Comparison of ENCODE assay signal across 29 cellular contexts in the genomic region with DNA sequence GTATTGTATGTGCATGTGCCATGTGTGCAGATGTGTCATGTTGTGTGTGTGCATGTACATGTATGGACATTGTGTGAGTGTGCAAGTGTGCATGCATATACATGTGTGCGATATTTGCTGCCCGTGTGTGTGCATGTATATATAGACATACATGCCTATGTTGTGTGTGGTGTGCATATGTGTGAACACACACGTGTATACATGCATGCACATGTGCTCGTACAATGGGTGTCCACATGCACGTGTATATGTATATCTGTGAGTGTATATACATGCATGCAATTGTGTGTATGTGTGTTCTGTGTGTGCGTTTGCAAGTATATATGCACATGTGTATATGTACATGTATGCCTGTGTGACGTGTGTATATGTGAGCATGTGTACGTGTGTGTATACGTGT. TPM values are rescaled to one million over a fixed set of nuclear protein-coding genes. Genes with fewer than 3 reads are reported as not detected.
A peak's percentile ranks its signal among the peaks of the same experiment; 100 is the strongest.
DNase-seq lines count a peak whose midpoint lies in the region; ATAC-seq and TF ChIP-seq lines count a peak whose summit lies in the region.
"Had no signal": no experiment of that assay in that cellular context is flagged by ENCODE, and none has a peak within 500 bp of the region (broad histone marks: within the 10 kb centered on the region; RNA-seq: fewer than 3 reads in every experiment).

No MANE protein-coding gene starts in this region.

- no peaks in the 10 kb centered on the region for H3K79me1 ChIP-seq in trophoblast cell (ENCODE audit: low read length)

- no peak overlapping the region for H2BK12ac ChIP-seq in trophoblast cell (ENCODE audit: low read length)

- H3K4me2 ChIP-seq in trophoblast cell (ENCODE audit: low read length) (no peak overlapping the region), GM23248 (ENCODE audit: unreplicated experiment) (no peak overlapping the region)
- H3K4me2 ChIP-seq: BLaER1 had no signal

- H3K9me3 ChIP-seq in HEK293 (ENCODE audit: control insufficient read depth, insufficient read depth, low read depth, low read length) (no peaks in the 10 kb centered on the region), trophoblast cell (ENCODE audit: insufficient read depth, low read depth, low read length) (peaks cover 9% of the 10 kb centered on the region), GM23248 (ENCODE audit: low read depth) (no peaks in the 10 kb centered on the region)
- H3K9me3 ChIP-seq in naive thymus-derived CD4-positive, alpha-beta T cell (ENCODE audit: control insufficient read depth in 2 of 3, low read length in 3 of 3): no peaks in the 10 kb centered on the region
- H3K9me3 ChIP-seq: BE2C, BLaER1 had no signal

- H3K4me1 Mint-ChIP-seq in naive thymus-derived CD4-positive, alpha-beta T cell: peaks cover 0 to 6% (median 4%) of the 10 kb centered on the region in 7 donors
- H3K4me1 Mint-ChIP-seq: CD14-positive monocyte; CD4-positive, alpha-beta memory T cell; CD8-positive, alpha-beta memory T cell had no signal

- H4K91ac ChIP-seq in trophoblast cell (ENCODE audit: low read depth, low read length): no peak overlapping the region

- CTCF ChIA-PET in HEK293 (lab: Yijun Ruan, JAX): no interaction called here
- CTCF ChIA-PET in naive thymus-derived CD4-positive, alpha-beta T cell (lab: Charles Lee): no interaction called here

- ATAC-seq in naive thymus-derived CD4-positive, alpha-beta T cell: peak; percentile 19
- ATAC-seq in HG03520 (IDR thresholded peaks at IDR 0.05; ENCODE audit: unreplicated experiment): no peak

- no peak for TF ChIP-seq CTCF in GM12864 (IDR thresholded peaks at IDR 0.05; ENCODE audit: low read depth, low read length, missing control alignments)
- no peak for TF ChIP-seq CTCF in HEK293 (tag by site-specific recombination; IDR thresholded peaks at IDR 0.05)

- H3K36me3 ChIP-seq in HEK293 (ENCODE audit: control insufficient read depth in 2 of 2, insufficient read depth in 1 of 2, low read length in 2 of 2): no peaks in the 10 kb centered on the region
- no peaks in the 10 kb centered on the region for H3K36me3 ChIP-seq in naive thymus-derived CD4-positive, alpha-beta T cell (ENCODE audit: control insufficient read depth in 2 of 3, insufficient read depth in 3 of 3, low read length in 3 of 3)
- no peaks in the 10 kb centered on the region for H3K36me3 ChIP-seq in trophoblast cell (ENCODE audit: control insufficient read depth in 1 of 2, insufficient read depth in 2 of 2, low read length in 2 of 2)
- no peaks in the 10 kb centered on the region for H3K36me3 ChIP-seq in GM23248 (ENCODE audit: low read depth)
- H3K36me3 ChIP-seq: BE2C, BLaER1 had no signal

- WGBS in trophoblast cell (ENCODE audit: extremely low coverage, insufficient coverage, insufficient read length): no CpG with 5 or more reads among the region's 9 CpGs
- 70 to 72% methylated on average over 9 of the region's 9 CpGs for WGBS in GM23248 (ENCODE audit: low coverage in 1 of 2, low lambda C conversion rate in 2 of 2, missing lambda C conversion rate in 2 of 2), 2 experiments

- no peaks in the 10 kb centered on the region for H3K36me3 Mint-ChIP-seq in naive thymus-derived CD4-positive, alpha-beta T cell
- H3K36me3 Mint-ChIP-seq: CD14-positive monocyte; CD4-positive, alpha-beta memory T cell; CD4-positive, CD25-positive, alpha-beta regulatory T cell; CD8-positive, alpha-beta memory T cell had no signal

- H3K27me3 ChIP-seq in naive thymus-derived CD4-positive, alpha-beta T cell (ENCODE audit: control insufficient read depth in 2 of 2, insufficient read depth in 2 of 2, low read length in 2 of 2): no peaks in the 10 kb centered on the region
- H3K27me3 ChIP-seq in trophoblast cell (ENCODE audit: insufficient read depth, low read length) (no peaks in the 10 kb centered on the region), GM23248 (replicated peaks; ENCODE audit: insufficient read depth) (no peaks in the 10 kb centered on the region)
- H3K27me3 ChIP-seq: BE2C, BLaER1 had no signal

- H2BK5ac ChIP-seq in trophoblast cell (ENCODE audit: low read depth, low read length, poor library complexity): no peak overlapping the region

- H3K79me2 ChIP-seq in trophoblast cell (ENCODE audit: control insufficient read depth, insufficient read depth, low read length, poor library complexity): no peaks in the 10 kb centered on the region
- H3K79me2 ChIP-seq in GM23248 (ENCODE audit: insufficient read depth): no peaks in the 10 kb centered on the region

- no peaks in the 10 kb centered on the region for H4K20me1 ChIP-seq in GM23248 (ENCODE audit: insufficient read depth)
- H4K20me1 ChIP-seq: BLaER1 had no signal

- H4K12ac ChIP-seq in trophoblast cell (ENCODE audit: low read depth, low read length): no peak overlapping the region

- H3K27me3 Mint-ChIP-seq in naive thymus-derived CD4-positive, alpha-beta T cell: peaks cover 0 to 4% (median 0%) of the 10 kb centered on the region in 5 donors
- H3K27me3 Mint-ChIP-seq: CD4-positive, alpha-beta memory T cell had no signal

- no peak overlapping the region for H2AK5ac ChIP-seq in trophoblast cell (ENCODE audit: low read length)

- H3K9me3 Mint-ChIP-seq in naive thymus-derived CD4-positive, alpha-beta T cell: peaks cover 0 to 3% (median 0%) of the 10 kb centered on the region in 11 donors
- H3K9me3 Mint-ChIP-seq: CD4-positive, alpha-beta memory T cell; CD8-positive, alpha-beta memory T cell had no signal

- H3K14ac ChIP-seq in trophoblast cell (ENCODE audit: low read length): no peak overlapping the region

- intact Hi-C loops in naive thymus-derived CD4-positive, alpha-beta T cell (cut with micrococcal nuclease): no loop called here

- in situ Hi-C loops in GM23248 (cut with MboI): no loop called here

- DNase-seq in GM12864 (ENCODE audit: low read depth) (peak; percentile 3), trophoblast cell (no peak), GM23248 (no peak), NCI-H2029 treated with DMSO at 0.1 percent for 48 hours (lab: John Stamatoyannopoulos, UW) (no peak)
- DNase-seq in naive thymus-derived CD4-positive, alpha-beta T cell: no peak
- DNase-seq in activated CD8-positive, alpha-beta memory T cell treated with anti-CD3 and anti-CD28 coated beads, Interleukin-2, amount 50 U/mL, for 48 hours: no peak
- DNase-seq: 8988T; ACHN; BE2C; C1 segment of cervical spinal cord; CD4-positive, alpha-beta memory T cell; CD4-positive, CD25-positive, alpha-beta regulatory T cell; CD8-positive, alpha-beta memory T cell; COR-L47; DMS 273 treated with DMSO at 0.1 percent for 48 hours; DMS153; DMS53; DMS79; DND-41; EL; GDM1 had no signal

- H3F3A ChIP-seq in GM23248 (ENCODE audit: insufficient read depth): no peaks in the 10 kb centered on the region

- no peak overlapping the region for H4K8ac ChIP-seq in trophoblast cell (ENCODE audit: low read depth, low read length)

- H3K4me3 ChIP-seq in GM12864 (ENCODE audit: low read depth, low read length) (no peak overlapping the region), HEK293 (ENCODE audit: low read depth, low read length) (no peak overlapping the region), trophoblast cell (ENCODE audit: low read depth, low read length) (no peak overlapping the region), GM23248 (no peak overlapping the region)
- no peak overlapping the region for H3K4me3 ChIP-seq in naive thymus-derived CD4-positive, alpha-beta T cell (ENCODE audit: low read length)
- H3K4me3 ChIP-seq: BLaER1 had no signal

- no peak overlapping the region for H3K23ac ChIP-seq in trophoblast cell (ENCODE audit: low read length)

- H2BK120ac ChIP-seq in trophoblast cell (ENCODE audit: insufficient read depth, low read length, poor library complexity): no peak overlapping the region

- no peak overlapping the region for H3K4ac ChIP-seq in trophoblast cell (ENCODE audit: low read depth, low read length)

- POLR2A ChIA-PET in HEK293 (lab: Yijun Ruan, JAX): no interaction called here
- POLR2A ChIA-PET in naive thymus-derived CD4-positive, alpha-beta T cell (lab: Charles Lee): no interaction called here

- no peak overlapping the region for H2AFZ ChIP-seq in trophoblast cell (ENCODE audit: insufficient read depth, low read length, poor library complexity)
- H2AFZ ChIP-seq in GM23248: no peak overlapping the region

- no peaks in the 10 kb centered on the region for H3K9me2 ChIP-seq in GM23248 (ENCODE audit: insufficient read depth)

- no peak overlapping the region for H3K18ac ChIP-seq in trophoblast cell (ENCODE audit: low read length)

- no peaks in the 10 kb centered on the region for H3K4me1 ChIP-seq in HEK293 (ENCODE audit: control insufficient read depth, insufficient read depth, low read length)
- H3K4me1 ChIP-seq in naive thymus-derived CD4-positive, alpha-beta T cell (ENCODE audit: control insufficient read depth in 2 of 2, insufficient read depth in 2 of 2, low read length in 2 of 2): no peaks in the 10 kb centered on the region
- no peaks in the 10 kb centered on the region for H3K4me1 ChIP-seq in trophoblast cell (ENCODE audit: control insufficient read depth in 1 of 2, insufficient read depth in 2 of 2, low read length in 2 of 2)
- no peaks in the 10 kb centered on the region for H3K4me1 ChIP-seq in GM23248 (ENCODE audit: insufficient read depth)
- H3K4me1 ChIP-seq: BE2C had no signal

- no peak overlapping the region for H3K27ac Mint-ChIP-seq in naive thymus-derived CD4-positive, alpha-beta T cell
- H3K27ac Mint-ChIP-seq: CD14-positive monocyte; CD4-positive, alpha-beta memory T cell; CD4-positive, CD25-positive, alpha-beta regulatory T cell; CD8-positive, alpha-beta memory T cell had no signal

- no peak overlapping the region for H3K4me3 Mint-ChIP-seq in naive thymus-derived CD4-positive, alpha-beta T cell
- H3K4me3 Mint-ChIP-seq: CD14-positive monocyte; CD4-positive, alpha-beta memory T cell; CD4-positive, CD25-positive, alpha-beta regulatory T cell; CD8-positive, alpha-beta memory T cell had no signal

- H3K9ac ChIP-seq in trophoblast cell (ENCODE audit: low read length): peak overlapping the region; percentile 35
- no peak overlapping the region for H3K9ac ChIP-seq in GM23248
- H3K9ac ChIP-seq: BLaER1 had no signal

- H3K27ac ChIP-seq in HEK293 (ENCODE audit: extremely low read depth, low read depth, low read length): no peak overlapping the region
- no peak overlapping the region for H3K27ac ChIP-seq in naive thymus-derived CD4-positive, alpha-beta T cell (ENCODE audit: low read depth, low read length)
- no peak overlapping the region for H3K27ac ChIP-seq in trophoblast cell (ENCODE audit: low read depth, low read length)
- H3K27ac ChIP-seq in GM23248: no peak overlapping the region
- H3K27ac ChIP-seq: BLaER1 had no signal

TF ChIP-seq in HEK293, 187 proteins besides CTCF, POLR2A, EP300 and RAD21 (continues in another document):
- TF ChIP-seq ZNF658 (tag by site-specific recombination; IDR thresholded peaks at IDR 0.05): no peak
- no peak for TF ChIP-seq ZNF24 (tag by site-specific recombination; IDR thresholded peaks at IDR 0.05)

RNA-seq across cellular contexts. Expression of a gene that starts 3.0 kb away (rescaled TPM):
- not detected for total RNA-seq in naive thymus-derived CD4-positive, alpha-beta T cell
- polyA plus RNA-seq in naive thymus-derived CD4-positive, alpha-beta T cell: not detected
- polyA plus RNA-seq in trophoblast cell (2013): not detected in 2 replicates
- total RNA-seq in GM23248 (2014; rRNA removed; shearing (Covaris generic)): not detected in 2 replicates
- not detected in 2 replicates for polyA plus RNA-seq in GM23248 (2016; fragmentation: Nextera tagmentation; extraction: Ambion mirVana)
- total RNA-seq: A673; CD4-positive, alpha-beta memory T cell; CD4-positive, CD25-positive, alpha-beta regulatory T cell; CD8-positive, alpha-beta memory T cell; Daoy; G401 had no signal
- polyA plus RNA-seq: AG04450; CD14-positive monocyte; CD4-positive, alpha-beta memory T cell; CD4-positive, CD25-positive, alpha-beta regulatory T cell; CD8-positive, alpha-beta memory T cell had no signal

RNA-seq across cellular contexts. Expression of a gene that starts 20.8 kb away (rescaled TPM):
- total RNA-seq in naive thymus-derived CD4-positive, alpha-beta T cell: not detected
- polyA plus RNA-seq in naive thymus-derived CD4-positive, alpha-beta T cell: not detected
- 0.19 and 0.21 TPM in 2 replicates for polyA plus RNA-seq in trophoblast cell (2013)
- not detected in 2 replicates for total RNA-seq in GM23248 (2014; rRNA removed; shearing (Covaris generic))
- polyA plus RNA-seq in GM23248 (2016; fragmentation: Nextera tagmentation; extraction: Ambion mirVana): not detected in 2 replicates
- total RNA-seq: A673; CD4-positive, alpha-beta memory T cell; CD4-positive, CD25-positive, alpha-beta regulatory T cell; CD8-positive, alpha-beta memory T cell; Daoy had no signal
- polyA plus RNA-seq: AG04450; CD14-positive monocyte; CD4-positive, alpha-beta memory T cell; CD4-positive, CD25-positive, alpha-beta regulatory T cell; CD8-positive, alpha-beta memory T cell had no signal
